ENCODE assay signal across 13 cellular contexts in genomic region chr6:167122041-167122826, GRCh38. TPM values are rescaled to one million over a fixed set of nuclear protein-coding genes. Genes with fewer than 3 reads are reported as not detected.
A peak's percentile ranks its signal among the peaks of the same experiment; 100 is the strongest.
DNase-seq lines count a peak whose midpoint lies in the region; ATAC-seq lines count a peak whose summit lies in the region.
"Had no signal": no experiment of that assay in that cellular context is flagged by ENCODE, and none has a peak within 500 bp of the region (broad histone marks: within the 10 kb centered on the region; RNA-seq: fewer than 3 reads in every experiment).

No MANE protein-coding gene starts in this region.

- DNase-seq in CD8-positive, alpha-beta memory T cell = peak in 1 of 5 donors; percentile 28
- no peak for DNase-seq in NCI-H526 (lab: John Stamatoyannopoulos, UW)
- DNase-seq in NCI-H1436 treated with DMSO at 0.1 percent for 48 hours (lab: John Stamatoyannopoulos, UW) = no peak
- DNase-seq in NCI-H2081 treated with DMSO at 0.1 percent for 48 hours (lab: John Stamatoyannopoulos, UW) = no peak
- DNase-seq in stimulated activated CD4-positive, alpha-beta T cell treated with anti-CD3 and anti-CD28 coated beads, Interleukin-1b, Interleukin-23, amount 100 ng/mL, for 48 hours = no peak
- DNase-seq: activated CD4-positive, CD25-positive, alpha-beta regulatory T cell treated with anti-CD3 and anti-CD28 coated beads, Interleukin-2, amount 50 U/mL, for 72 hours; kidney glomerular epithelial cell; NCI-H1694 had no signal

- no peak overlapping the region for H3K27ac ChIP-seq in CD8-positive, alpha-beta memory T cell (ENCODE audit: low read depth, low read length)
- H3K27ac ChIP-seq in duodenal mucosa (ENCODE audit: low read depth, low read length) = no peak overlapping the region

- no peaks in the 10 kb centered on the region for H3K36me3 ChIP-seq in CD8-positive, alpha-beta memory T cell (ENCODE audit: insufficient read depth, low read length)
- no peaks in the 10 kb centered on the region for H3K36me3 ChIP-seq in duodenal mucosa (ENCODE audit: control insufficient read depth in 1 of 2, insufficient read depth in 2 of 2, low read length in 2 of 2)

- POLR2A ChIA-PET in CD8-positive, alpha-beta memory T cell (lab: Charles Lee) = interaction anchor here (0.6 kb wide), 1 partner anchor 28 kb away, joined by 3 read pairs; no protein-coding TSS in a partner anchor

- H3K9me3 ChIP-seq in CD8-positive, alpha-beta memory T cell (ENCODE audit: low read length) = no peaks in the 10 kb centered on the region
- H3K9me3 ChIP-seq in duodenal mucosa (ENCODE audit: control insufficient read depth in 1 of 2, low read length in 2 of 2) = no peaks in the 10 kb centered on the region

- peak overlapping the region; percentile 59 to 100 (median 94) for H3K27ac Mint-ChIP-seq in CD8-positive, alpha-beta memory T cell

- no peaks in the 10 kb centered on the region for H3K9me3 Mint-ChIP-seq in CD8-positive, alpha-beta memory T cell

- no peak overlapping the region for H3K9ac ChIP-seq in duodenal mucosa (ENCODE audit: low read depth in 1 of 2, low read length in 2 of 2)

- H3K36me3 Mint-ChIP-seq in CD8-positive, alpha-beta memory T cell = peaks cover 3 to 10% (median 4%) of the 10 kb centered on the region in 3 donors

- peak; percentile 47 for ATAC-seq in GM19035 (IDR thresholded peaks at IDR 0.05; ENCODE audit: unreplicated experiment)
- peak; percentile 38 for ATAC-seq in HG03066 (IDR thresholded peaks at IDR 0.05; ENCODE audit: low read depth, unreplicated experiment)
- ATAC-seq: esophagus mucosa had no signal

- CTCF ChIA-PET in CD8-positive, alpha-beta memory T cell (lab: Charles Lee) = interaction anchor here (1.1 to 2.1 kb wide), 2 partner anchors 13 to 19 kb away, joined by 3 to 8 read pairs; no protein-coding TSS in a partner anchor

- no peaks in the 10 kb centered on the region for H3K27me3 ChIP-seq in CD8-positive, alpha-beta memory T cell (ENCODE audit: insufficient read depth, low read length, poor library complexity, severe bottlenecking)
- no peaks in the 10 kb centered on the region for H3K27me3 ChIP-seq in duodenal mucosa (ENCODE audit: control insufficient read depth in 1 of 2, insufficient read depth in 2 of 2, low read length in 2 of 2)

- H3K4me1 Mint-ChIP-seq in CD8-positive, alpha-beta memory T cell = peaks cover 72 to 86% (median 74%) of the 10 kb centered on the region in 3 donors

- peaks cover 62% of the 10 kb centered on the region for H3K4me1 ChIP-seq in CD8-positive, alpha-beta memory T cell (ENCODE audit: insufficient read depth, low read length)
- H3K4me1 ChIP-seq in duodenal mucosa (ENCODE audit: control insufficient read depth in 1 of 2, insufficient read depth in 2 of 2, low read length in 2 of 2) = peaks cover 22 to 24% of the 10 kb centered on the region in 2 donors

- H3K4me3 ChIP-seq in CD8-positive, alpha-beta memory T cell (ENCODE audit: low read length) = peak overlapping the region; percentile 30
- peak overlapping the region; percentile 41 to 58 for H3K4me3 ChIP-seq in duodenal mucosa (ENCODE audit: low read depth in 1 of 2, low read length in 2 of 2)

- peak overlapping the region; percentile 72 to 85 (median 79) for H3K4me3 Mint-ChIP-seq in CD8-positive, alpha-beta memory T cell

- H3K27me3 Mint-ChIP-seq in CD8-positive, alpha-beta memory T cell = no peaks in the 10 kb centered on the region

RNA-seq across cellular contexts. Expression of gene CCR6, which starts 0.7 kb away (rescaled TPM):
- total RNA-seq in CD8-positive, alpha-beta memory T cell = 1 to 10 TPM; 3.5 to 3.9 TPM
- polyA plus RNA-seq in CD8-positive, alpha-beta memory T cell = 47.3 TPM
- total RNA-seq: esophagus mucosa, renal cortical epithelial cell had no signal

RNA-seq across cellular contexts. Expression of gene GPR31, which starts 35.5 kb away (rescaled TPM):
- total RNA-seq in CD8-positive, alpha-beta memory T cell = not detected
- polyA plus RNA-seq in CD8-positive, alpha-beta memory T cell = not detected
- total RNA-seq: esophagus mucosa, renal cortical epithelial cell had no signal
